Comparison of ENCODE assay signal across 8 cellular contexts in genomic region chr15:99105516-99106341, GRCh38. TPM values are rescaled to one million over a fixed set of nuclear protein-coding genes. Genes with fewer than 3 reads are reported as not detected.
DNase-seq lines count a peak whose midpoint lies in the region; FAIRE-seq and TF ChIP-seq lines count a peak whose summit lies in the region.

No MANE protein-coding gene starts in this region.

- no peak overlapping the region for H2BK120ac ChIP-seq in H9 (ENCODE audit: low read depth, low read length, poor library complexity, severe bottlenecking)

- no peak overlapping the region for H3K9ac ChIP-seq in H9 (ENCODE audit: extremely low read depth, insufficient read length, low read length)

- no peak overlapping the region for H3T11ph ChIP-seq in H9 (ENCODE audit: low read length)

- no peak overlapping the region for H2BK15ac ChIP-seq in H9 (ENCODE audit: low read depth, low read length)

- peak overlapping the region; percentile 59 to 77 for H3K4me3 Mint-ChIP-seq in H9
- peak overlapping the region; percentile 74 for H3K4me3 Mint-ChIP-seq in activated T-helper 1 cell treated with anti-CD3 and anti-CD28 coated beads, Interleukin-12 subunit alpha, Interleukin-12 subunit beta, Interleukin-2, Interleukin-4 antibody, amounts not matched to agents 30 ng/mL and 10 ng/mL and 1 ng/mL, durations not matched to agents 14 hours and 24 hours and 36 hours

- H3K27ac ChIP-seq in H9 (ENCODE audit: insufficient read length, low read depth, low read length): no peak overlapping the region
- no peak overlapping the region for H3K27ac ChIP-seq in neutrophil

- peaks cover 63% of the 10 kb centered on the region for H3K27me3 Mint-ChIP-seq in H9 (ENCODE audit: low read depth)
- peaks cover 31% of the 10 kb centered on the region for H3K27me3 Mint-ChIP-seq in activated T-helper 1 cell treated with anti-CD3 and anti-CD28 coated beads, Interleukin-12 subunit alpha, Interleukin-12 subunit beta, Interleukin-2, Interleukin-4 antibody, amounts not matched to agents 30 ng/mL and 10 ng/mL and 1 ng/mL, durations not matched to agents 14 hours and 24 hours and 36 hours (ENCODE audit: insufficient read depth)

- no peak overlapping the region for H3K23ac ChIP-seq in H9 (ENCODE audit: insufficient read length, low read depth, low read length)

- no peaks in the 10 kb centered on the region; a peak in 1 of 5 replicates for H3K9me3 Mint-ChIP-seq in H9
- H3K9me3 Mint-ChIP-seq in activated T-helper 1 cell treated with anti-CD3 and anti-CD28 coated beads, Interleukin-12 subunit alpha, Interleukin-12 subunit beta, Interleukin-2, Interleukin-4 antibody, amounts not matched to agents 30 ng/mL and 10 ng/mL and 1 ng/mL, durations not matched to agents 14 hours and 24 hours and 36 hours: no peaks in the 10 kb centered on the region

- H3K27me3 ChIP-seq in H9 (ENCODE audit: insufficient read depth, low read length) (peaks cover 17% of the 10 kb centered on the region; the same call in 1 of the 2 replicates), neutrophil (peaks cover 98% of the 10 kb centered on the region)

- H4K20me1 ChIP-seq in H9 (ENCODE audit: control insufficient read depth, insufficient read depth, insufficient read length): peaks cover 3% of the 10 kb centered on the region

- H3K14ac ChIP-seq in H9 (ENCODE audit: insufficient read depth, low read length): no peak overlapping the region

- no peaks in the 10 kb centered on the region; a peak in 1 of 7 replicates for H3K36me3 Mint-ChIP-seq in H9 (ENCODE audit: insufficient read depth in 1 of 3, low read depth in 3 of 3)
- H3K36me3 Mint-ChIP-seq in activated T-helper 1 cell treated with anti-CD3 and anti-CD28 coated beads, Interleukin-12 subunit alpha, Interleukin-12 subunit beta, Interleukin-2, Interleukin-4 antibody, amounts not matched to agents 30 ng/mL and 10 ng/mL and 1 ng/mL, durations not matched to agents 14 hours and 24 hours and 36 hours (ENCODE audit: low read depth): no peaks in the 10 kb centered on the region

- TF ChIP-seq POLR2A in GM12892 (IDR thresholded peaks at IDR 0.05; ENCODE audit: low read depth, low read length): no peak

- peak overlapping the region; percentile 40 for H3K4me3 ChIP-seq in GM12864 (ENCODE audit: low read depth, low read length)
- peak overlapping the region; percentile 49 for H3K4me3 ChIP-seq in neutrophil (ENCODE audit: low read depth in 1 of 2, low read length in 1 of 2)

- no peaks in the 10 kb centered on the region for H3K79me2 ChIP-seq in H9 (ENCODE audit: insufficient read depth, low read length)

- H3K4me1 Mint-ChIP-seq in H9: peaks cover 3 to 6% of the 10 kb centered on the region in 2 experiments; a peak in 2 of 4 replicates
- peaks cover 12% of the 10 kb centered on the region for H3K4me1 Mint-ChIP-seq in activated T-helper 1 cell treated with anti-CD3 and anti-CD28 coated beads, Interleukin-12 subunit alpha, Interleukin-12 subunit beta, Interleukin-2, Interleukin-4 antibody, amounts not matched to agents 30 ng/mL and 10 ng/mL and 1 ng/mL, durations not matched to agents 14 hours and 24 hours and 36 hours (ENCODE audit: low read depth)

- WGBS in H9 (ENCODE audit: extremely low coverage, insufficient read length, low lambda C conversion rate): no CpG with 5 or more reads among the region's 115 CpGs

- H3K4me2 ChIP-seq in H9 (ENCODE audit: insufficient read depth, insufficient read length, low read length): peak overlapping the region; percentile 40

- H2BK5ac ChIP-seq in H9 (ENCODE audit: insufficient read length, low read length): no peak overlapping the region

- H4K91ac ChIP-seq in H9 (ENCODE audit: insufficient read length, low read depth, low read length): no peak overlapping the region

- no peaks in the 10 kb centered on the region for H3K36me3 ChIP-seq in neutrophil

- no peaks in the 10 kb centered on the region for H3K79me1 ChIP-seq in H9 (ENCODE audit: insufficient read depth, low read depth, low read length, poor library complexity, severe bottlenecking)

- no peak for DNase-seq in GM12864 (ENCODE audit: low read depth)
- DNase-seq in H9: peak; percentile 73
- peak; percentile 70 for DNase-seq in NCI-H146 treated with DMSO at 0.1 percent for 48 hours (lab: John Stamatoyannopoulos, UW; ENCODE audit: unreplicated experiment)
- DNase-seq in activated T-helper 1 cell treated with anti-CD3 and anti-CD28 coated beads, Interleukin-12 subunit alpha, Interleukin-12 subunit beta, Interleukin-2, Interleukin-4 antibody, amounts not matched to agents 30 ng/mL and 10 ng/mL and 1 ng/mL, durations not matched to agents 14 hours and 24 hours and 36 hours (ENCODE audit: low spot score): peak; percentile 46
- peak; percentile 24 for DNase-seq in germinal center (ENCODE audit: low spot score)
- no peak for DNase-seq in GM12892 (ENCODE audit: insufficient read length)
- DNase-seq in NCI-H187 treated with DMSO at 0.1 percent for 48 hours (lab: John Stamatoyannopoulos, UW): no peak

- H3K56ac ChIP-seq in H9 (ENCODE audit: insufficient read length, low read depth, low read length): no peak overlapping the region

- H2AK5ac ChIP-seq in H9 (ENCODE audit: insufficient read length, low read length): no peak overlapping the region

- no peak overlapping the region for H4K8ac ChIP-seq in H9 (replicated peaks; ENCODE audit: insufficient read length, low read depth, low read length)

- intact Hi-C loops in activated T-helper 1 cell treated with anti-CD3 and anti-CD28 coated beads, Interleukin-12 subunit alpha, Interleukin-12 subunit beta, Interleukin-2, Interleukin-4 antibody, amounts not matched to agents 30 ng/mL and 10 ng/mL and 1 ng/mL, durations not matched to agents 14 hours and 24 hours and 36 hours (cut with micrococcal nuclease): loop anchor here (1.0 to 10.0 kb wide), 3 partner anchors 108 to 649 kb away; partner anchors contain the start of gene LRRC28

- no peak overlapping the region for H2AFZ ChIP-seq in H9 (ENCODE audit: low read length)

- H3K4me1 ChIP-seq in H9 (ENCODE audit: insufficient read depth, low read length) (no peaks in the 10 kb centered on the region), neutrophil (ENCODE audit: control insufficient read depth in 1 of 2, insufficient read depth in 1 of 2, low read depth in 1 of 2, low read length in 1 of 2) (peaks cover 8 to 22% of the 10 kb centered on the region in 2 experiments)

- H3K27ac Mint-ChIP-seq in H9: no peak overlapping the region
- H3K27ac Mint-ChIP-seq in activated T-helper 1 cell treated with anti-CD3 and anti-CD28 coated beads, Interleukin-12 subunit alpha, Interleukin-12 subunit beta, Interleukin-2, Interleukin-4 antibody, amounts not matched to agents 30 ng/mL and 10 ng/mL and 1 ng/mL, durations not matched to agents 14 hours and 24 hours and 36 hours: no peak overlapping the region

- no peak overlapping the region for H2BK12ac ChIP-seq in H9 (ENCODE audit: insufficient read length, low read depth, low read length)

- H3K23me2 ChIP-seq in H9 (ENCODE audit: insufficient read length, low read depth, low read length, poor library complexity, severe bottlenecking): no peaks in the 10 kb centered on the region

- FAIRE-seq in GM12892 (lab: Jason Lieb, UNC): no peak

- H3K18ac ChIP-seq in H9 (ENCODE audit: insufficient read length, low read depth, low read length): no peak overlapping the region

- H2BK20ac ChIP-seq in H9 (ENCODE audit: low read depth, low read length, poor library complexity, severe bottlenecking): no peak overlapping the region

- H3K4ac ChIP-seq in H9 (ENCODE audit: low read depth, low read length): no peak overlapping the region

- no peak overlapping the region for H4K5ac ChIP-seq in H9 (ENCODE audit: insufficient read length, low read depth, low read length)

- TF ChIP-seq CTCF in GM12864 (IDR thresholded peaks at IDR 0.05; ENCODE audit: low read depth, low read length, missing control alignments) (no peak), H9 (conservative IDR thresholded peaks at IDR 0.05) (no peak; the same call in 2 of the 3 replicates), neutrophil (IDR thresholded peaks at IDR 0.05) (no peak)

- H3K9me3 ChIP-seq in H9 (ENCODE audit: control insufficient read depth, low read depth, low read length): no peaks in the 10 kb centered on the region
- H3K9me3 ChIP-seq in neutrophil: no peaks in the 10 kb centered on the region

RNA-seq across cellular contexts. Expression of gene SYNM, which starts 0.8 kb away (rescaled TPM):
- 1.8 and 1.9 TPM in 2 replicates for total RNA-seq in H9 (2021)
- 2.0 and 2.2 TPM in 2 replicates for total RNA-seq in activated T-helper 1 cell treated with anti-CD3 and anti-CD28 coated beads, Interleukin-12 subunit alpha, Interleukin-12 subunit beta, Interleukin-2, Interleukin-4 antibody, amounts not matched to agents 30 ng/mL and 10 ng/mL and 1 ng/mL, durations not matched to agents 14 hours and 24 hours and 36 hours
- polyA plus RNA-seq in GM12892 (2012; ENCODE audit: missing spikeins): 0.23 TPM

Comparison
In these comparisons a context has a peak if more than half of its experiments do, and no peak if none do; other contexts are left out.
1. DNase-seq: peak in H9 (single experiment), NCI-H146 treated with DMSO at 0.1 percent for 48 hours (single experiment), activated T-helper 1 cell treated with anti-CD3 and anti-CD28 coated beads, Interleukin-12 subunit alpha, Interleukin-12 subunit beta, Interleukin-2, Interleukin-4 antibody, amounts not matched to agents 30 ng/mL and 10 ng/mL and 1 ng/mL, durations not matched to agents 14 hours and 24 hours and 36 hours (single experiment) and germinal center (single experiment); none in GM12864 (single experiment), GM12892 (single experiment) and NCI-H187 treated with DMSO at 0.1 percent for 48 hours (single experiment).